In genomic region chr9:100598641-100599145, GRCh38 we compare ENCODE assay signal across 8 cellular contexts. TPM values are rescaled to one million over a fixed set of nuclear protein-coding genes. Genes with fewer than 3 reads are reported as not detected.
A peak's percentile ranks its signal among the peaks of the same experiment; 100 is the strongest.
DNase-seq lines count a peak whose midpoint lies in the region; ATAC-seq, FAIRE-seq and TF ChIP-seq lines count a peak whose summit lies in the region.

No MANE protein-coding gene starts in this region.

- intact Hi-C loops in Right ventricle myocardium superior (cut with DNase I) (loop anchor here (10.0 kb wide), 2 partner anchors 164 to 244 kb away; partner anchors contain the start of gene TEX10), pancreas (cut with DNase I) (loop anchor here in 1 of 3 donors (10.0 kb wide), 1 partner anchor 1414 kb away; no protein-coding TSS in a partner anchor)

- in situ Hi-C loops in HAP-1 (cut with MboI; ENCODE audit: low sequenced_read_pairs), result loop anchor here (25.0 kb wide), 2 partner anchors 261 to 1411 kb away; no protein-coding TSS in a partner anchor

- H3K9me3 Mint-ChIP-seq in activated naive CD4-positive, alpha-beta T cell treated with anti-CD3 and anti-CD28 coated beads, Interleukin-2, amount 50 U/mL, for 72 hours, result no peaks in the 10 kb centered on the region

- peak overlapping the region; percentile 2 to 34 for H3K27ac Mint-ChIP-seq in activated naive CD4-positive, alpha-beta T cell treated with anti-CD3 and anti-CD28 coated beads, Interleukin-2, amount 50 U/mL, for 72 hours

- WGBS in pancreas, 2 donors, result 1 to 2% methylated on average over 41 of the region's 41 CpGs
- 1 to 2% methylated on average over 41 of the region's 41 CpGs for WGBS in tibial nerve, 2 donors

- H3K27ac ChIP-seq in pancreas, result peak overlapping the region in 3 of 4 donors; percentile 47 to 54 (median 50)
- H3K27ac ChIP-seq in tibial nerve, result no peak overlapping the region

- no peak for FAIRE-seq in pancreas (lab: Jason Lieb, UNC)

- H3K27me3 ChIP-seq in HAP-1 (ENCODE audit: low read depth) (no peaks in the 10 kb centered on the region), MG63 (peaks cover 9% of the 10 kb centered on the region), pancreas (no peaks in the 10 kb centered on the region), tibial nerve (no peaks in the 10 kb centered on the region)

- ATAC-seq in SK-N-SH treated with all-trans-retinoic acid at 6 μM for 48 hours (peak; percentile 86), Right ventricle myocardium superior (ENCODE audit: poor library complexity) (peak; percentile 89), pancreas (peak; percentile 87 to 93 (median 91))
- peak; percentile 79 to 83 for ATAC-seq in activated naive CD4-positive, alpha-beta T cell treated with anti-CD3 and anti-CD28 coated beads, Interleukin-2, amount 50 U/mL, for 72 hours

- no peak for TF ChIP-seq POLR2A in tibial nerve (IDR thresholded peaks at IDR 0.05)

- DNase-seq in GDM1 (lab: John Stamatoyannopoulos, UW) (peak; percentile 63), HAP-1 (ENCODE audit: low spot score in 2 of 2) (peak; percentile 83 to 92), MG63 (peak; percentile 73), Right ventricle myocardium superior (peak; percentile 91), pancreas (peak; percentile 84 to 95 (median 88)), tibial nerve (ENCODE audit: low spot score in 2 of 2) (peak; percentile 25 to 40)
- peak; percentile 74 to 83 for DNase-seq in activated naive CD4-positive, alpha-beta T cell treated with anti-CD3 and anti-CD28 coated beads, Interleukin-2, amount 50 U/mL, for 72 hours (ENCODE audit: low spot score in 2 of 2)

- no peaks in the 10 kb centered on the region for H3K36me3 ChIP-seq in HAP-1 (replicated peaks)
- H3K36me3 ChIP-seq in MG63, result no peaks in the 10 kb centered on the region
- H3K36me3 ChIP-seq in pancreas, result no peaks in the 10 kb centered on the region
- no peaks in the 10 kb centered on the region for H3K36me3 ChIP-seq in tibial nerve

- H3K4me3 ChIP-seq in HAP-1 (peak overlapping the region; percentile 30), MG63 (peak overlapping the region; percentile 48), pancreas (peak overlapping the region; percentile 7 to 49 (median 28)), tibial nerve (peak overlapping the region; percentile 30 to 58 (median 40))

- TF ChIP-seq CTCF in pancreas (IDR thresholded peaks at IDR 0.05) (no peak), tibial nerve (IDR thresholded peaks at IDR 0.05) (no peak)

- H3K9me3 ChIP-seq in HAP-1, result no peaks in the 10 kb centered on the region
- H3K9me3 ChIP-seq in MG63, result no peaks in the 10 kb centered on the region
- no peaks in the 10 kb centered on the region for H3K9me3 ChIP-seq in pancreas
- no peaks in the 10 kb centered on the region for H3K9me3 ChIP-seq in tibial nerve

- no peak for TF ChIP-seq EP300 in tibial nerve (IDR thresholded peaks at IDR 0.05)

- H3K4me1 ChIP-seq in HAP-1 (peaks cover 12% of the 10 kb centered on the region), pancreas (no peaks in the 10 kb centered on the region), tibial nerve (peaks cover 0 to 21% (median 3%) of the 10 kb centered on the region in 4 donors)

- H3K36me3 Mint-ChIP-seq in activated naive CD4-positive, alpha-beta T cell treated with anti-CD3 and anti-CD28 coated beads, Interleukin-2, amount 50 U/mL, for 72 hours, result no peaks in the 10 kb centered on the region

TF ChIP-seq in SK-N-SH treated with all-trans-retinoic acid at 6 μM for 48 hours, 23 proteins besides CTCF, POLR2A, EP300 and RAD21:
- TF ChIP-seq TOX (CRISPR knock-in tag; IDR thresholded peaks at IDR 0.05; ENCODE audit: borderline replicate concordance), result no peak
- TF ChIP-seq RARB (CRISPR knock-in tag; IDR thresholded peaks at IDR 0.05), result no peak
- TF ChIP-seq CSRNP3 (CRISPR knock-in tag; IDR thresholded peaks at IDR 0.05), result no peak

RNA-seq across cellular contexts. Expression of gene CAVIN4, which starts 20.8 kb away (rescaled TPM):
- 0.69 and 0.82 TPM in 2 replicates for total RNA-seq in MG63 (2014; rRNA removed; shearing (Covaris generic); ENCODE audit: low replicate concordance)
- under 1 TPM; 0.14 to 0.21 TPM for total RNA-seq in activated naive CD4-positive, alpha-beta T cell treated with anti-CD3 and anti-CD28 coated beads, Interleukin-2, amount 50 U/mL, for 72 hours
- 66.6 TPM for total RNA-seq in Right ventricle myocardium superior
- total RNA-seq in pancreas, result under 1 TPM in 5 of 6 donors, not detected in 1; 0.06 to 0.19 (median 0.09) TPM
- under 1 TPM; 0.08 to 0.09 TPM for polyA plus RNA-seq in pancreas
- total RNA-seq in tibial nerve, result under 1 TPM in 1 of 4 donors, not detected in 3; 0.39 TPM

Comparison
In these comparisons a context has a peak if more than half of its experiments do, and no peak if none do; other contexts are left out.
1. DNase-seq: peak in every context shown above with its lines; median percentile 91 in Right ventricle myocardium superior; 88 in HAP-1; 88 in pancreas; 78 in activated naive CD4-positive, alpha-beta T cell treated with anti-CD3 and anti-CD28 coated beads, Interleukin-2, amount 50 U/mL, for 72 hours; 73 in MG63; 63 in GDM1; 32 in tibial nerve.
2. H3K27ac ChIP-seq: peak in pancreas (3 of 4); none in tibial nerve (0 of 4).
3. RNA of gene CAVIN4, which starts 20.8 kb away (total RNA-seq): 66.6 TPM in Right ventricle myocardium superior (single experiment); 0.69 to 0.82 TPM in MG63, 0.14 to 0.21 TPM in activated naive CD4-positive, alpha-beta T cell treated with anti-CD3 and anti-CD28 coated beads, Interleukin-2, amount 50 U/mL, for 72 hours, 0.06 to 0.19 TPM in pancreas and 0.39 TPM in tibial nerve; every median in the first group is over 10 times any median in the second.
4. Peak in every context shown above with its lines, with median percentiles within 50 percentile points of each other: H3K4me3 ChIP-seq and ATAC-seq.